21 cellular contexts compared by ENCODE assay signal in genomic region chr15:67900621-67901147, GRCh38.
"Had no signal": no experiment of that assay in that cellular context is flagged by ENCODE, and none has a peak within 500 bp of the region (broad histone marks: within the 10 kb centered on the region; RNA-seq: fewer than 3 reads in every experiment).

No MANE protein-coding gene starts in this region.

- H3K36me3 Mint-ChIP-seq: naive thymus-derived CD4-positive, alpha-beta T cell; stimulated activated naive B cell treated with anti-CD40 and anti-IgM and Interleukin-4, amounts not matched to agents 10 μg/mL and 1 μg/mL and 100 μg/mL, for 72 hours had no signal

- H3K27ac ChIP-seq: foreskin keratinocyte, psoas muscle, testis, upper lobe of right lung had no signal

- H3K4me1 ChIP-seq: foreskin keratinocyte, psoas muscle, tibial nerve, upper lobe of right lung had no signal

- H3K36me3 ChIP-seq: right lobe of liver, tibial nerve, upper lobe of right lung had no signal

- H3K27ac Mint-ChIP-seq: effector memory CD8-positive, alpha-beta T cell; naive thymus-derived CD4-positive, alpha-beta T cell; nephron progenitor cell; stimulated activated naive B cell treated with anti-CD40 and anti-IgM and Interleukin-4, amounts not matched to agents 10 μg/mL and 1 μg/mL and 100 μg/mL, for 72 hours had no signal

- H3K27me3 Mint-ChIP-seq: stimulated activated naive CD8-positive, alpha-beta T cell treated with anti-CD3 and anti-CD28 coated beads, Interleukin-15, amount 100 ng/mL, for 72 hours had no signal

- H3K4me3 Mint-ChIP-seq: effector memory CD8-positive, alpha-beta T cell; naive thymus-derived CD4-positive, alpha-beta T cell; nephron progenitor cell; stimulated activated naive B cell treated with anti-CD40 and anti-IgM and Interleukin-4, amounts not matched to agents 10 μg/mL and 1 μg/mL and 100 μg/mL, for 72 hours; stimulated activated naive CD8-positive, alpha-beta T cell treated with anti-CD3 and anti-CD28 coated beads, Interleukin-15, amount 100 ng/mL, for 72 hours had no signal

- H3K27me3 ChIP-seq: foreskin keratinocyte, hepatocyte, right lobe of liver, testis, tibial nerve, upper lobe of right lung had no signal

- H3K9me3 Mint-ChIP-seq: effector memory CD8-positive, alpha-beta T cell had no signal

- ATAC-seq: effector memory CD8-positive, alpha-beta T cell; foreskin keratinocyte; left ventricle myocardium superior; naive thymus-derived CD4-positive, alpha-beta T cell; psoas muscle; stimulated activated naive B cell treated with anti-CD40 and anti-IgM and Interleukin-4, amounts not matched to agents 10 μg/mL and 1 μg/mL and 100 μg/mL, for 72 hours; stimulated activated naive CD8-positive, alpha-beta T cell treated with anti-CD3 and anti-CD28 coated beads, Interleukin-15, amount 100 ng/mL, for 72 hours; upper lobe of right lung had no signal

- H3K9me3 ChIP-seq: psoas muscle, right lobe of liver, testis had no signal

- H3K4me1 Mint-ChIP-seq: stimulated activated naive CD8-positive, alpha-beta T cell treated with anti-CD3 and anti-CD28 coated beads, Interleukin-15, amount 100 ng/mL, for 72 hours had no signal

- FAIRE-seq: kidney had no signal

- H3K4me3 ChIP-seq: hepatocyte, lung, psoas muscle, right lobe of liver, testis, tibial nerve, upper lobe of right lung had no signal

- DNase-seq: cortex of kidney; effector memory CD8-positive, alpha-beta T cell; foreskin keratinocyte; kidney; left colon; left ventricle myocardium superior; mesendoderm; naive thymus-derived CD4-positive, alpha-beta T cell; nephron progenitor cell; psoas muscle; retina; right lobe of liver; stimulated activated CD4-positive, alpha-beta T cell treated with anti-CD3 and anti-CD28 coated beads, Interleukin-2, amount 100 ng/mL, for 24 hours; stimulated activated CD4-positive, alpha-beta T cell treated with anti-CD3 and anti-CD28 coated beads, Interleukin-4, amount 100 ng/mL, for 4 hours; stimulated activated naive B cell treated with anti-CD40 and anti-IgM and Interleukin-4, amounts not matched to agents 10 μg/mL and 1 μg/mL and 100 μg/mL, for 72 hours; stimulated activated naive CD8-positive, alpha-beta T cell treated with anti-CD3 and anti-CD28 coated beads, Interleukin-15, amount 100 ng/mL, for 72 hours; testis; upper lobe of right lung had no signal
